Comparison of ENCODE assay signal across 8 cellular contexts in the genomic region with DNA sequence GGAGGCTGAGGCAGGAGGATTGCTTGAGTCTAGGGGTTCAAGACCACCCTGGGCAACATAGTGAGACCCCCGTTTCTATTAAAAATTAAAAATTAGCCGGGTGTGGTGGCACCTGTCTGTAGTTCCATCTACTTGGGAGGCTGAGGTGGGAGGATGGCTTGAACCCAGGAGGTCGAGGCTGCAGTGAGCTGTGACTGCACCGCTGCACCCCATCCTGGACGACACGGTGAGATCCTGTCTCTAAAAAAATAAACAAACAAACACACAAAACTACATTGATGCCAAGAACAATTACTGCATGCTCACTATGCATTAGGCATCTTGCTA. TPM values are rescaled to one million over a fixed set of nuclear protein-coding genes. Genes with fewer than 3 reads are reported as not detected.
DNase-seq lines count a peak whose midpoint lies in the region; ATAC-seq and TF ChIP-seq lines count a peak whose summit lies in the region.

No MANE protein-coding gene starts in this region.

- TF ChIP-seq CTCF in neural cell (IDR thresholded peaks at IDR 0.05; ENCODE audit: poor library complexity, severe bottlenecking): no peak

- H3K9me3 Mint-ChIP-seq in effector memory CD8-positive, alpha-beta T cell: no peaks in the 10 kb centered on the region

- no peak for TF ChIP-seq RAD21 in neural cell (conservative IDR thresholded peaks at IDR 0.05)

- intact Hi-C loops in posterior vena cava (cut with DNase I): no loop called here

- H4K20me1 ChIP-seq in BLaER1 treated with 17β-estradiol and CSF1 and Interleukin-3, amounts not matched to agents 10 nM and 100 nM: peaks cover 0 to 30% (median 20%) of the 10 kb centered on the region in 11 experiments; a peak in 16 of 22 replicates
- H4K20me1 ChIP-seq in neural cell (ENCODE audit: insufficient read depth): no peaks in the 10 kb centered on the region

- TF ChIP-seq EP300 in neural cell (conservative IDR thresholded peaks at IDR 0.05; ENCODE audit: poor library complexity, severe bottlenecking): no peak

- no peaks in the 10 kb centered on the region for H3K79me2 ChIP-seq in neural cell (replicated peaks; ENCODE audit: insufficient read depth, low read length)

- H3K4me3 ChIP-seq in BLaER1 treated with 17β-estradiol and CSF1 and Interleukin-3, amounts not matched to agents 10 nM and 100 nM: peak overlapping the region; percentile 77 to 97 (median 96)
- H3K4me3 ChIP-seq in NT2/D1 (ENCODE audit: insufficient read length, low read depth): peak overlapping the region; percentile 53
- H3K4me3 ChIP-seq in neural cell (ENCODE audit: low read length): peak overlapping the region; percentile 79

- no peaks in the 10 kb centered on the region for H3K9me2 ChIP-seq in neural cell (ENCODE audit: insufficient read depth, low read length)

- H3K4me2 ChIP-seq in BLaER1 treated with 17β-estradiol and CSF1 and Interleukin-3, amounts not matched to agents 10 nM and 100 nM: peak overlapping the region; percentile 62 to 89 (median 78)
- no peak overlapping the region for H3K4me2 ChIP-seq in neural cell (ENCODE audit: low read length)

- no peaks in the 10 kb centered on the region for H3F3A ChIP-seq in neural cell (ENCODE audit: insufficient read depth, low read length, poor library complexity, severe bottlenecking)

- H3K4me1 Mint-ChIP-seq in effector memory CD8-positive, alpha-beta T cell (ENCODE audit: low read depth in 2 of 2): peaks cover 42 to 45% of the 10 kb centered on the region in 2 donors

- H3K9me3 ChIP-seq in BLaER1 treated with 17β-estradiol and CSF1 and Interleukin-3, amounts not matched to agents 10 nM and 100 nM (replicated peaks in 1 of 11): no peaks in the 10 kb centered on the region
- H3K9me3 ChIP-seq in NT2/D1 (ENCODE audit: insufficient read depth, low read length) (no peaks in the 10 kb centered on the region), neural cell (ENCODE audit: low read length) (no peaks in the 10 kb centered on the region)

- DNase-seq in NT2/D1 (ENCODE audit: low read depth, low spot score) (no peak), posterior vena cava (ENCODE audit: low spot score) (no peak), mesenteric fat pad (ENCODE audit: low spot score) (no peak)
- no peak for DNase-seq in effector memory CD8-positive, alpha-beta T cell

- peaks cover 21% of the 10 kb centered on the region for H3K36me3 Mint-ChIP-seq in effector memory CD8-positive, alpha-beta T cell (ENCODE audit: insufficient read depth)

- H2AFZ ChIP-seq in neural cell (ENCODE audit: low read depth, low read length): no peak overlapping the region

- H3K4me3 Mint-ChIP-seq in effector memory CD8-positive, alpha-beta T cell: peak overlapping the region; percentile 80 to 83

- H3K27me3 ChIP-seq in BLaER1 treated with 17β-estradiol and CSF1 and Interleukin-3, amounts not matched to agents 10 nM and 100 nM: no peaks in the 10 kb centered on the region; a peak in 1 of 22 replicates
- H3K27me3 ChIP-seq in NT2/D1 (ENCODE audit: insufficient read depth, insufficient read length): peaks cover 4% of the 10 kb centered on the region
- H3K27me3 ChIP-seq in neural cell (ENCODE audit: insufficient read depth, low read depth, low read length): no peaks in the 10 kb centered on the region

- H3K27ac ChIP-seq in BLaER1 treated with 17β-estradiol and CSF1 and Interleukin-3, amounts not matched to agents 10 nM and 100 nM: peak overlapping the region in 10 of 11 experiments; percentile 32 to 97 (median 92); a peak in 18 of 22 replicates
- H3K27ac ChIP-seq in neural cell (ENCODE audit: low read length): no peak overlapping the region

- ATAC-seq in effector memory CD8-positive, alpha-beta T cell (replicated peaks): no peak
- ATAC-seq in HG03280 (IDR thresholded peaks at IDR 0.05; ENCODE audit: unreplicated experiment) (no peak), GM18520 (IDR thresholded peaks at IDR 0.05; ENCODE audit: unreplicated experiment) (no peak)

- H3K9ac ChIP-seq in BLaER1 treated with 17β-estradiol and CSF1 and Interleukin-3, amounts not matched to agents 10 nM and 100 nM: peak overlapping the region in 10 of 11 experiments; percentile 62 to 97 (median 95); a peak in 20 of 22 replicates
- H3K9ac ChIP-seq in NT2/D1 (ENCODE audit: insufficient read length, low read depth): peak overlapping the region; percentile 74
- no peak overlapping the region for H3K9ac ChIP-seq in neural cell (ENCODE audit: low read length)

- H3K36me3 ChIP-seq in BLaER1 treated with 17β-estradiol and CSF1 and Interleukin-3, amounts not matched to agents 10 nM and 100 nM: no peaks in the 10 kb centered on the region
- H3K36me3 ChIP-seq in NT2/D1 (ENCODE audit: insufficient read depth, insufficient read length, low read length) (peaks cover 8% of the 10 kb centered on the region), neural cell (ENCODE audit: insufficient read depth, low read length) (no peaks in the 10 kb centered on the region)

- H3K27ac Mint-ChIP-seq in effector memory CD8-positive, alpha-beta T cell: peak overlapping the region; percentile 62 to 77

- H3K4me1 ChIP-seq in BLaER1 treated with 17β-estradiol and CSF1 and Interleukin-3, amounts not matched to agents 10 nM and 100 nM: peaks cover 78 to 90% (median 85%) of the 10 kb centered on the region in 10 experiments
- peaks cover 7% of the 10 kb centered on the region for H3K4me1 ChIP-seq in NT2/D1 (ENCODE audit: insufficient read depth, insufficient read length)

- no peaks in the 10 kb centered on the region for H3K27me3 Mint-ChIP-seq in effector memory CD8-positive, alpha-beta T cell

TF ChIP-seq in neural cell, 6 proteins besides CTCF, POLR2A, EP300 and RAD21:
- TF ChIP-seq, protein P1, sequence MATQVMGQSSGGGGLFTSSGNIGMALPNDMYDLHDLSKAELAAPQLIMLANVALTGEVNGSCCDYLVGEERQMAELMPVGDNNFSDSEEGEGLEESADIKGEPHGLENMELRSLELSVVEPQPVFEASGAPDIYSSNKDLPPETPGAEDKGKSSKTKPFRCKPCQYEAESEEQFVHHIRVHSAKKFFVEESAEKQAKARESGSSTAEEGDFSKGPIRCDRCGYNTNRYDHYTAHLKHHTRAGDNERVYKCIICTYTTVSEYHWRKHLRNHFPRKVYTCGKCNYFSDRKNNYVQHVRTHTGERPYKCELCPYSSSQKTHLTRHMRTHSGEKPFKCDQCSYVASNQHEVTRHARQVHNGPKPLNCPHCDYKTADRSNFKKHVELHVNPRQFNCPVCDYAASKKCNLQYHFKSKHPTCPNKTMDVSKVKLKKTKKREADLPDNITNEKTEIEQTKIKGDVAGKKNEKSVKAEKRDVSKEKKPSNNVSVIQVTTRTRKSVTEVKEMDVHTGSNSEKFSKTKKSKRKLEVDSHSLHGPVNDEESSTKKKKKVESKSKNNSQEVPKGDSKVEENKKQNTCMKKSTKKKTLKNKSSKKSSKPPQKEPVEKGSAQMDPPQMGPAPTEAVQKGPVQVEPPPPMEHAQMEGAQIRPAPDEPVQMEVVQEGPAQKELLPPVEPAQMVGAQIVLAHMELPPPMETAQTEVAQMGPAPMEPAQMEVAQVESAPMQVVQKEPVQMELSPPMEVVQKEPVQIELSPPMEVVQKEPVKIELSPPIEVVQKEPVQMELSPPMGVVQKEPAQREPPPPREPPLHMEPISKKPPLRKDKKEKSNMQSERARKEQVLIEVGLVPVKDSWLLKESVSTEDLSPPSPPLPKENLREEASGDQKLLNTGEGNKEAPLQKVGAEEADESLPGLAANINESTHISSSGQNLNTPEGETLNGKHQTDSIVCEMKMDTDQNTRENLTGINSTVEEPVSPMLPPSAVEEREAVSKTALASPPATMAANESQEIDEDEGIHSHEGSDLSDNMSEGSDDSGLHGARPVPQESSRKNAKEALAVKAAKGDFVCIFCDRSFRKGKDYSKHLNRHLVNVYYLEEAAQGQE (IDR thresholded peaks at IDR 0.05; ENCODE audit: borderline replicate concordance): no peak
- TF ChIP-seq TAF1 (IDR thresholded peaks at IDR 0.05; ENCODE audit: low read depth) (no peak), SMC3 (conservative IDR thresholded peaks at IDR 0.05; ENCODE audit: poor library complexity) (no peak), POLR2AphosphoS5 (IDR thresholded peaks at IDR 0.05) (no peak), MXI1 (conservative IDR thresholded peaks at IDR 0.05; ENCODE audit: poor library complexity, severe bottlenecking) (no peak), EZH2 (IDR thresholded peaks at IDR 0.05; ENCODE audit: borderline replicate concordance, insufficient read depth, low read length, poor library complexity, severe bottlenecking) (no peak)

RNA-seq across cellular contexts. Expression of a gene that starts 0.8 kb away (rescaled TPM):
- 6.4 and 8.6 TPM in 2 replicates for polyA plus RNA-seq in neural cell
- 3.7 and 5.7 TPM in 2 replicates for polyA minus RNA-seq in neural cell
- total RNA-seq in posterior vena cava (10 to 100 TPM; 21.4 to 28.3 TPM), mesenteric fat pad (19.2 TPM)

RNA-seq across cellular contexts. Expression of a gene that starts 48.0 kb away (rescaled TPM):
- 65.1 and 73.7 TPM in 2 replicates for polyA plus RNA-seq in neural cell
- polyA minus RNA-seq in neural cell: 84.5 and 106 TPM in 2 replicates
- total RNA-seq in posterior vena cava: 10 to 100 TPM; 78.1 to 90.1 TPM
- 150 TPM for total RNA-seq in mesenteric fat pad
